Comparison of ENCODE assay signal across 1 cellular context in the genomic region with DNA sequence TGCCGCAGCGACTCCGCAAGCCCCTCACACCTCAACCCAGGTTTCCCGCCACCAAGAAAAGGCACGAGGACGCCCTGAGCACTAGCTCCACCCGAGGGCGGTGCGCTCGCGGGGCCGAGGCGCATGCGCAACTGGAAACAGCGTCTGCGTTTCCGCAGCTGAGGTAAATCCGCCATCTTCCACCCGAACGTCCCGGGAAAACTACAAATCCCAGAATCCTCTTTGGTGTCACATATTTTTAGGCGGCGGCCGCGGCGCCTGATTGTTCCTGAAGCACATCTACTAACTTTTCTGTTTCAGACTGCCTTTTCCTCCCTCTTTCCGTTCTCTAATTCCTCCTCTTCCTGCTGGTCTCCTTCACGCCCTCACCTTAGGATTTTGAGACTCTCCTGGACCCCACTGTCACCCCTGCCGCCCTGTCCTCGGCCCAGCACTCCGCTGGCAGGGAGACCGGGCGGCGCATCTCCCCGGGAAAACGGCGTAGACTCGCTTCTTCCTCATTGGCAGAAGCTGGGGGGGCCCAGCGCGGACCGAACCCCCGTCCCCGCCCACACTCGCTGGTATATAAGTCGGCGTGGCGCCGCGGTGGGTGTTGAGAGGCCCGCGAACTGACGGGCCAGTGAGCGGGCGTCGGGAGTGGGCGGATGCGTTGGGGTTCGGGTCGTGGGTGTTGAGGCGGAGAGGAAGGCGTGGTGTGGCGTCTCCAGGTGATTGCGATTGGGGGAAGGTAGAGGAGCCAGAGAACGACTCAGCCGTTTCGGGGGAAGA.
TF ChIP-seq lines count a peak whose summit lies in the region.

A gene with protein sequence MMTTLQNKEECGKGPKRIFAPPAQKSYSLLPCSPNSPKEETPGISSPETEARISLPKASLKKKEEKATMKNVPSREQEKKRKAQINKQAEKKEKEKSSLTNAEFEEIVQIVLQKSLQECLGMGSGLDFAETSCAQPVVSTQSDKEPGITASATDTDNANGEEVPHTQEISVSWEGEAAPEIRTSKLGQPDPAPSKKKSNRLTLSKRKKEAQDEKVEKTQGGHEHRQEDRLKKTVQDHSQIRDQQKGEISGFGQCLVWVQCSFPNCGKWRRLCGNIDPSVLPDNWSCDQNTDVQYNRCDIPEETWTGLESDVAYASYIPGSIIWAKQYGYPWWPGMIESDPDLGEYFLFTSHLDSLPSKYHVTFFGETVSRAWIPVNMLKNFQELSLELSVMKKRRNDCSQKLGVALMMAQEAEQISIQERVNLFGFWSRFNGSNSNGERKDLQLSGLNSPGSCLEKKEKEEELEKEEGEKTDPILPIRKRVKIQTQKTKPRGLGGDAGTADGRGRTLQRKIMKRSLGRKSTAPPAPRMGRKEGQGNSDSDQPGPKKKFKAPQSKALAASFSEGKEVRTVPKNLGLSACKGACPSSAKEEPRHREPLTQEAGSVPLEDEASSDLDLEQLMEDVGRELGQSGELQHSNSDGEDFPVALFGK (minus strand): TSS at position 505 of the 768 bp plus-strand sequence. CDS start 8,054 bp downstream, outside the sequence.

TF ChIP-seq in HepG2, 621 proteins besides CTCF, POLR2A, EP300 and RAD21 (continued from another document and continues in another):
- TF ChIP-seq, protein P1, sequence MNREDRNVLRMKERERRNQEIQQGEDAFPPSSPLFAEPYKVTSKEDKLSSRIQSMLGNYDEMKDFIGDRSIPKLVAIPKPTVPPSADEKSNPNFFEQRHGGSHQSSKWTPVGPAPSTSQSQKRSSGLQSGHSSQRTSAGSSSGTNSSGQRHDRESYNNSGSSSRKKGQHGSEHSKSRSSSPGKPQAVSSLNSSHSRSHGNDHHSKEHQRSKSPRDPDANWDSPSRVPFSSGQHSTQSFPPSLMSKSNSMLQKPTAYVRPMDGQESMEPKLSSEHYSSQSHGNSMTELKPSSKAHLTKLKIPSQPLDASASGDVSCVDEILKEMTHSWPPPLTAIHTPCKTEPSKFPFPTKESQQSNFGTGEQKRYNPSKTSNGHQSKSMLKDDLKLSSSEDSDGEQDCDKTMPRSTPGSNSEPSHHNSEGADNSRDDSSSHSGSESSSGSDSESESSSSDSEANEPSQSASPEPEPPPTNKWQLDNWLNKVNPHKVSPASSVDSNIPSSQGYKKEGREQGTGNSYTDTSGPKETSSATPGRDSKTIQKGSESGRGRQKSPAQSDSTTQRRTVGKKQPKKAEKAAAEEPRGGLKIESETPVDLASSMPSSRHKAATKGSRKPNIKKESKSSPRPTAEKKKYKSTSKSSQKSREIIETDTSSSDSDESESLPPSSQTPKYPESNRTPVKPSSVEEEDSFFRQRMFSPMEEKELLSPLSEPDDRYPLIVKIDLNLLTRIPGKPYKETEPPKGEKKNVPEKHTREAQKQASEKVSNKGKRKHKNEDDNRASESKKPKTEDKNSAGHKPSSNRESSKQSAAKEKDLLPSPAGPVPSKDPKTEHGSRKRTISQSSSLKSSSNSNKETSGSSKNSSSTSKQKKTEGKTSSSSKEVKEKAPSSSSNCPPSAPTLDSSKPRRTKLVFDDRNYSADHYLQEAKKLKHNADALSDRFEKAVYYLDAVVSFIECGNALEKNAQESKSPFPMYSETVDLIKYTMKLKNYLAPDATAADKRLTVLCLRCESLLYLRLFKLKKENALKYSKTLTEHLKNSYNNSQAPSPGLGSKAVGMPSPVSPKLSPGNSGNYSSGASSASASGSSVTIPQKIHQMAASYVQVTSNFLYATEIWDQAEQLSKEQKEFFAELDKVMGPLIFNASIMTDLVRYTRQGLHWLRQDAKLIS (CRISPR knock-in tag; IDR thresholded peaks at IDR 0.05) = no peak; the same call in 1 of the 2 replicates
- peak; percentile 55; the same call in 1 of the 2 replicates for TF ChIP-seq ZSCAN30 (CRISPR knock-in tag; IDR thresholded peaks at IDR 0.05)
- TF ChIP-seq ZNF605 (CRISPR knock-in tag; IDR thresholded peaks at IDR 0.05) = peak; percentile 75
- TF ChIP-seq, protein P2, sequence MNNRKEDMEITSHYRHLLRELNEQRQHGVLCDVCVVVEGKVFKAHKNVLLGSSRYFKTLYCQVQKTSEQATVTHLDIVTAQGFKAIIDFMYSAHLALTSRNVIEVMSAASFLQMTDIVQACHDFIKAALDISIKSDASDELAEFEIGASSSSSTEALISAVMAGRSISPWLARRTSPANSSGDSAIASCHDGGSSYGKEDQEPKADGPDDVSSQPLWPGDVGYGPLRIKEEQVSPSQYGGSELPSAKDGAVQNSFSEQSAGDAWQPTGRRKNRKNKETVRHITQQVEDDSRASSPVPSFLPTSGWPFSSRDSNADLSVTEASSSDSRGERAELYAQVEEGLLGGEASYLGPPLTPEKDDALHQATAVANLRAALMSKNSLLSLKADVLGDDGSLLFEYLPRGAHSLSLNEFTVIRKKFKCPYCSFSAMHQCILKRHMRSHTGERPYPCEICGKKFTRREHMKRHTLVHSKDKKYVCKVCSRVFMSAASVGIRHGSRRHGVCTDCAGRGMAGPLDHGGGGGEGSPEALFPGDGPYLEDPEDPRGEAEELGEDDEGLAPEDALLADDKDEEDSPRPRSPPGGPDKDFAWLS (CRISPR knock-in tag; IDR thresholded peaks at IDR 0.05; ENCODE audit: borderline replicate concordance) = no peak
- TF ChIP-seq NBN (conservative IDR thresholded peaks at IDR 0.05) = no peak
- no peak for TF ChIP-seq NONO (IDR thresholded peaks at IDR 0.05)
- peak; percentile 86 for TF ChIP-seq NONO (CRISPR knock-in tag; conservative IDR thresholded peaks at IDR 0.05)
- TF ChIP-seq KLF6 (CRISPR knock-in tag; IDR thresholded peaks at IDR 0.05) = peak; percentile 42; the same call in 1 of the 2 replicates
- TF ChIP-seq, protein P3, sequence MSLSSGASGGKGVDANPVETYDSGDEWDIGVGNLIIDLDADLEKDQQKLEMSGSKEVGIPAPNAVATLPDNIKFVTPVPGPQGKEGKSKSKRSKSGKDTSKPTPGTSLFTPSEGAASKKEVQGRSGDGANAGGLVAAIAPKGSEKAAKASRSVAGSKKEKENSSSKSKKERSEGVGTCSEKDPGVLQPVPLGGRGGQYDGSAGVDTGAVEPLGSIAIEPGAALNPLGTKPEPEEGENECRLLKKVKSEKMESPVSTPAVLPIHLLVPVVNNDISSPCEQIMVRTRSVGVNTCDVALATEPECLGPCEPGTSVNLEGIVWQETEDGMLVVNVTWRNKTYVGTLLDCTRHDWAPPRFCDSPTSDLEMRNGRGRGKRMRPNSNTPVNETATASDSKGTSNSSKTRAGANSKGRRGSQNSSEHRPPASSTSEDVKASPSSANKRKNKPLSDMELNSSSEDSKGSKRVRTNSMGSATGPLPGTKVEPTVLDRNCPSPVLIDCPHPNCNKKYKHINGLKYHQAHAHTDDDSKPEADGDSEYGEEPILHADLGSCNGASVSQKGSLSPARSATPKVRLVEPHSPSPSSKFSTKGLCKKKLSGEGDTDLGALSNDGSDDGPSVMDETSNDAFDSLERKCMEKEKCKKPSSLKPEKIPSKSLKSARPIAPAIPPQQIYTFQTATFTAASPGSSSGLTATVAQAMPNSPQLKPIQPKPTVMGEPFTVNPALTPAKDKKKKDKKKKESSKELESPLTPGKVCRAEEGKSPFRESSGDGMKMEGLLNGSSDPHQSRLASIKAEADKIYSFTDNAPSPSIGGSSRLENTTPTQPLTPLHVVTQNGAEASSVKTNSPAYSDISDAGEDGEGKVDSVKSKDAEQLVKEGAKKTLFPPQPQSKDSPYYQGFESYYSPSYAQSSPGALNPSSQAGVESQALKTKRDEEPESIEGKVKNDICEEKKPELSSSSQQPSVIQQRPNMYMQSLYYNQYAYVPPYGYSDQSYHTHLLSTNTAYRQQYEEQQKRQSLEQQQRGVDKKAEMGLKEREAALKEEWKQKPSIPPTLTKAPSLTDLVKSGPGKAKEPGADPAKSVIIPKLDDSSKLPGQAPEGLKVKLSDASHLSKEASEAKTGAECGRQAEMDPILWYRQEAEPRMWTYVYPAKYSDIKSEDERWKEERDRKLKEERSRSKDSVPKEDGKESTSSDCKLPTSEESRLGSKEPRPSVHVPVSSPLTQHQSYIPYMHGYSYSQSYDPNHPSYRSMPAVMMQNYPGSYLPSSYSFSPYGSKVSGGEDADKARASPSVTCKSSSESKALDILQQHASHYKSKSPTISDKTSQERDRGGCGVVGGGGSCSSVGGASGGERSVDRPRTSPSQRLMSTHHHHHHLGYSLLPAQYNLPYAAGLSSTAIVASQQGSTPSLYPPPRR (CRISPR knock-in tag; IDR thresholded peaks at IDR 0.05; ENCODE audit: borderline replicate concordance) = peak; percentile 44; the same call in 1 of the 2 replicates
- peak; percentile 75; the same call in 1 of the 2 replicates for TF ChIP-seq GATAD1 (CRISPR knock-in tag; IDR thresholded peaks at IDR 0.05)
- TF ChIP-seq, protein P4, sequence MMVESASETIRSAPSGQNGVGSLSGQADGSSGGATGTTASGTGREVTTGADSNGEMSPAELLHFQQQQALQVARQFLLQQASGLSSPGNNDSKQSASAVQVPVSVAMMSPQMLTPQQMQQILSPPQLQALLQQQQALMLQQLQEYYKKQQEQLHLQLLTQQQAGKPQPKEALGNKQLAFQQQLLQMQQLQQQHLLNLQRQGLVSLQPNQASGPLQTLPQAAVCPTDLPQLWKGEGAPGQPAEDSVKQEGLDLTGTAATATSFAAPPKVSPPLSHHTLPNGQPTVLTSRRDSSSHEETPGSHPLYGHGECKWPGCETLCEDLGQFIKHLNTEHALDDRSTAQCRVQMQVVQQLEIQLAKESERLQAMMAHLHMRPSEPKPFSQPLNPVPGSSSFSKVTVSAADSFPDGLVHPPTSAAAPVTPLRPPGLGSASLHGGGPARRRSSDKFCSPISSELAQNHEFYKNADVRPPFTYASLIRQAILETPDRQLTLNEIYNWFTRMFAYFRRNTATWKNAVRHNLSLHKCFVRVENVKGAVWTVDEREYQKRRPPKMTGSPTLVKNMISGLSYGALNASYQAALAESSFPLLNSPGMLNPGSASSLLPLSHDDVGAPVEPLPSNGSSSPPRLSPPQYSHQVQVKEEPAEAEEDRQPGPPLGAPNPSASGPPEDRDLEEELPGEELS (CRISPR knock-in tag; IDR thresholded peaks at IDR 0.05) = peak; percentile 23
- peak; percentile 68; the same call in 1 of the 2 replicates for TF ChIP-seq RFXAP (CRISPR knock-in tag; IDR thresholded peaks at IDR 0.05; ENCODE audit: borderline replicate concordance)
- no peak; the same call in 1 of the 2 replicates for TF ChIP-seq KDM3A (CRISPR knock-in tag; IDR thresholded peaks at IDR 0.05; ENCODE audit: low read depth)
- no peak for TF ChIP-seq CBX2 (IDR thresholded peaks at IDR 0.05; ENCODE audit: low read depth, low read length)
- TF ChIP-seq CBX2 (CRISPR knock-in tag; IDR thresholded peaks at IDR 0.05; ENCODE audit: low read depth) = no peak
- TF ChIP-seq, protein P5, sequence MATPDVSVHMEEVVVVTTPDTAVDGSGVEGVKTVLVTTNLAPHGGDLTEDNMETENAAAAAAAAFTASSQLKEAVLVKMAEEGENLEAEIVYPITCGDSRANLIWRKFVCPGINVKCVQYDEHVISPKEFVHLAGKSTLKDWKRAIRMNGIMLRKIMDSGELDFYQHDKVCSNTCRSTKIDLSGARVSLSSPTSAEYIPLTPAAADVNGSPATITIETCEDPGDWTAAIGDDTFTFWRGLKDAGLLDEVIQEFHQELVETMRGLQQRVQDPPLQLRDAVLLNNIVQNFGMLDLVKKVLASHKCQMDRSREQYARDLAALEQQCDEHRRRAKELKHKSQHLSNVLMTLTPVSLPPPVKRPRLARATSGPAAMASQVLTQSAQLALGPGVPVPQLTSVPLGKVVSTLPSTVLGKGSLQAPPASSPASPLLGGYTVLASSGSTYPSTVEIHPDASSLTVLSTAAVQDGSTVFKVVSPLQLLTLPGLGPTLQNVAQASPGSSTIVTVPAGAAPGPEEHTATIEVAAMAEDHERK (CRISPR knock-in tag; IDR thresholded peaks at IDR 0.05; ENCODE audit: low read depth) = peak; percentile 42; the same call in 1 of the 2 replicates
- no peak for TF ChIP-seq SRF (IDR thresholded peaks at IDR 0.05; ENCODE audit: low read depth, low read length)
- TF ChIP-seq ZNF225 (CRISPR knock-in tag; IDR thresholded peaks at IDR 0.05) = peak; percentile 55
- TF ChIP-seq ZNF577 (CRISPR knock-in tag; IDR thresholded peaks at IDR 0.05; ENCODE audit: borderline replicate concordance, low read depth) = 0 out of 2 replicates have a peak, but pooled peaks have one; percentile 5
- TF ChIP-seq, protein P6, sequence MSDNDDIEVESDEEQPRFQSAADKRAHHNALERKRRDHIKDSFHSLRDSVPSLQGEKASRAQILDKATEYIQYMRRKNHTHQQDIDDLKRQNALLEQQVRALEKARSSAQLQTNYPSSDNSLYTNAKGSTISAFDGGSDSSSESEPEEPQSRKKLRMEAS (IDR thresholded peaks at IDR 0.05) = no peak
- peak; percentile 98 for TF ChIP-seq ZNF709 (CRISPR knock-in tag; IDR thresholded peaks at IDR 0.05)
- TF ChIP-seq, protein P7, sequence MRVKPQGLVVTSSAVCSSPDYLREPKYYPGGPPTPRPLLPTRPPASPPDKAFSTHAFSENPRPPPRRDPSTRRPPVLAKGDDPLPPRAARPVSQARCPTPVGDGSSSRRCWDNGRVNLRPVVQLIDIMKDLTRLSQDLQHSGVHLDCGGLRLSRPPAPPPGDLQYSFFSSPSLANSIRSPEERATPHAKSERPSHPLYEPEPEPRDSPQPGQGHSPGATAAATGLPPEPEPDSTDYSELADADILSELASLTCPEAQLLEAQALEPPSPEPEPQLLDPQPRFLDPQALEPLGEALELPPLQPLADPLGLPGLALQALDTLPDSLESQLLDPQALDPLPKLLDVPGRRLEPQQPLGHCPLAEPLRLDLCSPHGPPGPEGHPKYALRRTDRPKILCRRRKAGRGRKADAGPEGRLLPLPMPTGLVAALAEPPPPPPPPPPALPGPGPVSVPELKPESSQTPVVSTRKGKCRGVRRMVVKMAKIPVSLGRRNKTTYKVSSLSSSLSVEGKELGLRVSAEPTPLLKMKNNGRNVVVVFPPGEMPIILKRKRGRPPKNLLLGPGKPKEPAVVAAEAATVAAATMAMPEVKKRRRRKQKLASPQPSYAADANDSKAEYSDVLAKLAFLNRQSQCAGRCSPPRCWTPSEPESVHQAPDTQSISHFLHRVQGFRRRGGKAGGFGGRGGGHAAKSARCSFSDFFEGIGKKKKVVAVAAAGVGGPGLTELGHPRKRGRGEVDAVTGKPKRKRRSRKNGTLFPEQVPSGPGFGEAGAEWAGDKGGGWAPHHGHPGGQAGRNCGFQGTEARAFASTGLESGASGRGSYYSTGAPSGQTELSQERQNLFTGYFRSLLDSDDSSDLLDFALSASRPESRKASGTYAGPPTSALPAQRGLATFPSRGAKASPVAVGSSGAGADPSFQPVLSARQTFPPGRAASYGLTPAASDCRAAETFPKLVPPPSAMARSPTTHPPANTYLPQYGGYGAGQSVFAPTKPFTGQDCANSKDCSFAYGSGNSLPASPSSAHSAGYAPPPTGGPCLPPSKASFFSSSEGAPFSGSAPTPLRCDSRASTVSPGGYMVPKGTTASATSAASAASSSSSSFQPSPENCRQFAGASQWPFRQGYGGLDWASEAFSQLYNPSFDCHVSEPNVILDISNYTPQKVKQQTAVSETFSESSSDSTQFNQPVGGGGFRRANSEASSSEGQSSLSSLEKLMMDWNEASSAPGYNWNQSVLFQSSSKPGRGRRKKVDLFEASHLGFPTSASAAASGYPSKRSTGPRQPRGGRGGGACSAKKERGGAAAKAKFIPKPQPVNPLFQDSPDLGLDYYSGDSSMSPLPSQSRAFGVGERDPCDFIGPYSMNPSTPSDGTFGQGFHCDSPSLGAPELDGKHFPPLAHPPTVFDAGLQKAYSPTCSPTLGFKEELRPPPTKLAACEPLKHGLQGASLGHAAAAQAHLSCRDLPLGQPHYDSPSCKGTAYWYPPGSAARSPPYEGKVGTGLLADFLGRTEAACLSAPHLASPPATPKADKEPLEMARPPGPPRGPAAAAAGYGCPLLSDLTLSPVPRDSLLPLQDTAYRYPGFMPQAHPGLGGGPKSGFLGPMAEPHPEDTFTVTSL (CRISPR knock-in tag; IDR thresholded peaks at IDR 0.05; ENCODE audit: borderline replicate concordance) = peak; percentile 67; the same call in 1 of the 2 replicates
- peak; percentile 75; the same call in 1 of the 2 replicates for TF ChIP-seq KDM5B (CRISPR knock-in tag; IDR thresholded peaks at IDR 0.05; ENCODE audit: borderline replicate concordance)
- TF ChIP-seq PRPF4 (IDR thresholded peaks at IDR 0.05; ENCODE audit: low read depth, low read length, poor library complexity, severe bottlenecking) = no peak
- TF ChIP-seq SOX13 (IDR thresholded peaks at IDR 0.05) = no peak
- no peak for TF ChIP-seq SOX13 (CRISPR knock-in tag; conservative IDR thresholded peaks at IDR 0.05 in 1 of 2, IDR thresholded peaks at IDR 0.05 in 1 of 2)
- TF ChIP-seq XBP1 (CRISPR knock-in tag; IDR thresholded peaks at IDR 0.05) = peak; percentile 80; the same call in 1 of the 2 replicates
- peak; percentile 37; the same call in 1 of the 2 replicates for TF ChIP-seq CHD2 (IDR thresholded peaks at IDR 0.05; ENCODE audit: low read depth, low read length)
